8 cellular contexts compared by ENCODE assay signal in genomic region chr6:6556738-6557503, GRCh38. TPM values are rescaled to one million over a fixed set of nuclear protein-coding genes. Genes with fewer than 3 reads are reported as not detected.
A peak's percentile ranks its signal among the peaks of the same experiment; 100 is the strongest.
DNase-seq lines count a peak whose midpoint lies in the region; ATAC-seq and TF ChIP-seq lines count a peak whose summit lies in the region.

No MANE protein-coding gene starts in this region.

- POLR2A ChIA-PET in CD4-positive, alpha-beta T cell (lab: Charles Lee), result interaction anchor here (1.0 kb wide), 1 partner anchor 53 kb away, joined by 3 read pairs; no protein-coding TSS in a partner anchor

- intact Hi-C loops in CD4-positive, alpha-beta T cell (cut with DNase I, micrococcal nuclease), result loop anchor here (2.0 to 5.0 kb wide), 3 partner anchors 58 to 685 kb away; no protein-coding TSS in a partner anchor

- no peak overlapping the region for H3K4me3 Mint-ChIP-seq in CD4-positive, alpha-beta T cell
- no peak overlapping the region for H3K4me3 Mint-ChIP-seq in nephron

- no peak overlapping the region for H3K27ac Mint-ChIP-seq in CD4-positive, alpha-beta T cell
- H3K27ac Mint-ChIP-seq in nephron, result peak overlapping the region in 1 of 3 experiments; percentile 0

- no peak overlapping the region for H3K4me3 ChIP-seq in epithelial cell of esophagus (ENCODE audit: low read length)

- H3K27me3 Mint-ChIP-seq in CD4-positive, alpha-beta T cell, result no peaks in the 10 kb centered on the region
- peaks cover 11% of the 10 kb centered on the region for H3K27me3 Mint-ChIP-seq in nephron (ENCODE audit: low read depth)

- H3K9me3 ChIP-seq in CD4-positive, alpha-beta T cell (ENCODE audit: control insufficient read depth, low read length), result no peaks in the 10 kb centered on the region

- H3K27me3 ChIP-seq in CD4-positive, alpha-beta T cell (ENCODE audit: control insufficient read depth, insufficient read depth, low read length), result no peaks in the 10 kb centered on the region

- TF ChIP-seq CTCF in CD4-positive, alpha-beta T cell (IDR thresholded peaks at IDR 0.05), result peak; percentile 93
- TF ChIP-seq CTCF in epithelial cell of esophagus (IDR thresholded peaks at IDR 0.05; ENCODE audit: insufficient read depth, low read depth, low read length, missing control alignments), result peak; percentile 68
- TF ChIP-seq CTCF in nephron (IDR thresholded peaks at IDR 0.05; ENCODE audit: unreplicated experiment in 3 of 3), result peak; percentile 84 to 95 (median 87)

- peaks cover 16% of the 10 kb centered on the region for H3K4me1 Mint-ChIP-seq in CD4-positive, alpha-beta T cell (ENCODE audit: low read depth)
- peaks cover 15% of the 10 kb centered on the region for H3K4me1 Mint-ChIP-seq in nephron

- CTCF ChIA-PET in CD4-positive, alpha-beta T cell (lab: Charles Lee), result interaction anchor here (1.0 to 2.0 kb wide), 4 partner anchors 10 to 164 kb away, joined by 3 to 8 read pairs (median 4); no protein-coding TSS in a partner anchor

- H3K36me3 Mint-ChIP-seq in CD4-positive, alpha-beta T cell (ENCODE audit: low read depth), result no peaks in the 10 kb centered on the region
- no peaks in the 10 kb centered on the region for H3K36me3 Mint-ChIP-seq in nephron (ENCODE audit: low read depth)

- no peaks in the 10 kb centered on the region for H3K9me3 Mint-ChIP-seq in CD4-positive, alpha-beta T cell
- H3K9me3 Mint-ChIP-seq in nephron, result no peaks in the 10 kb centered on the region

- peak in 9 of 10 experiments; percentile 9 to 47 (median 19) for DNase-seq in CD4-positive, alpha-beta T cell
- DNase-seq in NCI-H2029 treated with DMSO at 0.1 percent for 48 hours (lab: John Stamatoyannopoulos, UW) (peak; percentile 59), epithelial cell of esophagus (ENCODE audit: low read depth) (peak; percentile 52)
- peak; percentile 58 for DNase-seq in activated CD4-positive, alpha-beta T cell treated with anti-CD3 and anti-CD28 coated beads for 48 hours

- ATAC-seq in CD4-positive, alpha-beta T cell (ENCODE audit: poor library complexity), result peak; percentile 76
- peak; percentile 69 for ATAC-seq in GM19395 (IDR thresholded peaks at IDR 0.05; ENCODE audit: unreplicated experiment)
- ATAC-seq in GM19324 (IDR thresholded peaks at IDR 0.05; ENCODE audit: low FRiP score, unreplicated experiment), result no peak
- no peak for ATAC-seq in HG02610 (IDR thresholded peaks at IDR 0.05; ENCODE audit: unreplicated experiment)

- H3K27ac ChIP-seq in CD4-positive, alpha-beta T cell (ENCODE audit: low read depth, low read length), result no peak overlapping the region

RNA-seq across cellular contexts. Expression of gene LY86, which starts 31.6 kb away (rescaled TPM):
- 1 to 10 TPM; 1.3 to 2.1 TPM for total RNA-seq in CD4-positive, alpha-beta T cell

Comparison
In these comparisons a context has a peak if more than half of its experiments do, and no peak if none do; other contexts are left out.
1. ATAC-seq: peak in CD4-positive, alpha-beta T cell (single experiment) and GM19395 (single experiment); none in GM19324 (single experiment) and HG02610 (single experiment).
2. Peak in every context shown above with its lines, with median percentiles within 50 percentile points of each other: DNase-seq and CTCF ChIP-seq.